Comparison of ENCODE assay signal across 8 cellular contexts in the genomic region with DNA sequence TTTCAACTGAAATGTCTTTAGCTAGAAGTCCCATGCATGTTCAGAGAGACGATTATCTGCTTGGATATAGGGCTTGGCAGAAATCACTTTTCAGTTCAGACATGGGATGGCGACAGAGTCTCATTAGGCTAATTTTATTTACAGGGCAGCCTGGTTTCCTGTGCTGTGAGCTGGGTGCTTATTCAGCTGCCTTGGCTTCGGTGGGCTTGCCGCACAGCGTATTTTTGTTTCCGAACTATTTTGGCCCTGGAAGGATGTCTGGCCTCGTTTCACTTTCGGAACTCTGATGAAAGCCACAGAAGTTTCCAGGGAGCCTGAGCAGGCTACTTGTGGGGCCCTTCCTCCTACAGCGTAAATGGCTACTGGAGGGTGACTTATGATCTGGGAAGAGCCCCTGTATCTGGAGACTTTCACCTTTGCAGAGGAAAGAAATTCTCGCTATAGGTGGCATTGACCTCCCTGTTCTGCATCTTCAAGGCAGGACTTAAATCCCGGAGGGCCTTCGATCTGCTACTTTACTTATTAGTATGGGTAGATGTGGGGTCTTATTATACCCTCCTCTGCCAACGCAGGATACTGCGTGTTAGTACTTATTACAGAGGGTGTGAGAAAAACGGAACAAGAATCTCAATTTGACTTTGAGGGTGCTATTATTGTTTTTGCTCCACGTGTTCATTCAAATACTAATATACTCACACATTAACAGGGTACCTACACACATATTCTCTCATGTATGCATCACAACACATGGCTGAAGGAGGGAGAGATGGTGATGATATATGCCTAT.
A peak's percentile ranks its signal among the peaks of the same experiment; 100 is the strongest.
DNase-seq lines count a peak whose midpoint lies in the region; ATAC-seq, FAIRE-seq and TF ChIP-seq lines count a peak whose summit lies in the region.

No MANE protein-coding gene starts in this region.

- no TSS peak for BruUV-seq in MCF 10A (replicated peaks; lab: Mats Ljungman, UMichigan)

- H3K9ac ChIP-seq in keratinocyte (ENCODE audit: control insufficient read depth, extremely low read depth, insufficient read depth, low read length) = no peak overlapping the region

- TF ChIP-seq CTCF in AG09309 (IDR thresholded peaks at IDR 0.05; ENCODE audit: control insufficient read depth, insufficient read depth, low read depth, low read length, missing control alignments) = peak; percentile 67
- peak; percentile 61 for TF ChIP-seq CTCF in MCF 10A (IDR thresholded peaks at IDR 0.05; ENCODE audit: unreplicated experiment)
- TF ChIP-seq CTCF in keratinocyte (optimal IDR thresholded peaks at IDR 0.05 in 1 of 3, IDR thresholded peaks at IDR 0.05 in 1 of 3, conservative IDR thresholded peaks at IDR 0.05 in 1 of 3; ENCODE audit: extremely low read depth in 1 of 3, insufficient read depth in 2 of 3, low read length in 3 of 3) = peak; percentile 32 to 52 (median 34)

- H3K4me3 Mint-ChIP-seq in MCF 10A (ENCODE audit: unreplicated experiment) = no peak overlapping the region
- H3K4me3 Mint-ChIP-seq in stimulated activated memory B cell treated with anti-CD40 and anti-IgM and Interleukin-4, amounts not matched to agents 10 μg/mL and 1 μg/mL and 100 μg/mL, for 72 hours = peak overlapping the region; percentile 26

- FAIRE-seq in GM18507 (lab: Jason Lieb, UNC) (peak; percentile 85), keratinocyte (lab: Jason Lieb, UNC) (no peak)

- CTCF ChIA-PET in MCF 10A (lab: Yijun Ruan, JAX) = interaction anchor here (0.5 to 2.2 kb wide), 16 partner anchors 12 to 1725 kb away, joined by 3 to 17 read pairs (median 4); a partner anchor contains a TSS

- H3K9me1 ChIP-seq in keratinocyte (ENCODE audit: control insufficient read depth, extremely low read depth, insufficient read depth, low read length) = no peaks in the 10 kb centered on the region

- H2AFZ ChIP-seq in keratinocyte (ENCODE audit: control insufficient read depth, low read length) = no peak overlapping the region

- no peaks in the 10 kb centered on the region for H3K27me3 ChIP-seq in keratinocyte (ENCODE audit: control insufficient read depth, extremely low read depth, insufficient read depth, low read length)

- POLR2A ChIA-PET in MCF 10A (lab: Yijun Ruan, JAX) = interaction anchor here (0.8 to 3.5 kb wide), 5 partner anchors 148 to 847 kb away, joined by 3 to 27 read pairs (median 5); a partner anchor contains a TSS

- no peaks in the 10 kb centered on the region for H3K36me3 ChIP-seq in keratinocyte (ENCODE audit: control insufficient read depth in 2 of 2, extremely low read depth in 1 of 2, insufficient read depth in 2 of 2, low read length in 2 of 2)

- H3K36me3 Mint-ChIP-seq in MCF 10A (ENCODE audit: insufficient read depth, unreplicated experiment) = no peaks in the 10 kb centered on the region
- no peaks in the 10 kb centered on the region for H3K36me3 Mint-ChIP-seq in stimulated activated memory B cell treated with anti-CD40 and anti-IgM and Interleukin-4, amounts not matched to agents 10 μg/mL and 1 μg/mL and 100 μg/mL, for 72 hours

- no peaks in the 10 kb centered on the region for H3K9me3 ChIP-seq in keratinocyte (ENCODE audit: control insufficient read depth, low read depth, low read length)

- H3K9me3 Mint-ChIP-seq in MCF 10A (ENCODE audit: unreplicated experiment) = no peaks in the 10 kb centered on the region
- H3K9me3 Mint-ChIP-seq in stimulated activated memory B cell treated with anti-CD40 and anti-IgM and Interleukin-4, amounts not matched to agents 10 μg/mL and 1 μg/mL and 100 μg/mL, for 72 hours = no peaks in the 10 kb centered on the region

- peaks cover 13% of the 10 kb centered on the region for H3K4me1 Mint-ChIP-seq in MCF 10A (ENCODE audit: insufficient read depth, unreplicated experiment)
- peaks cover 18% of the 10 kb centered on the region for H3K4me1 Mint-ChIP-seq in stimulated activated memory B cell treated with anti-CD40 and anti-IgM and Interleukin-4, amounts not matched to agents 10 μg/mL and 1 μg/mL and 100 μg/mL, for 72 hours

- H3K4me2 ChIP-seq in keratinocyte (ENCODE audit: control insufficient read depth, extremely low read depth, insufficient read depth, low read depth, low read length) = no peak overlapping the region

- H3K4me3 ChIP-seq in AG09309 (ENCODE audit: control insufficient read depth, low read depth, low read length) (peak overlapping the region; percentile 2; the same call in 1 of the 2 replicates), keratinocyte (ENCODE audit: control insufficient read depth in 2 of 3, extremely low read depth in 1 of 3, insufficient read depth in 2 of 3, low read depth in 1 of 3, low read length in 3 of 3) (no peak overlapping the region)

- H4K20me1 ChIP-seq in keratinocyte (ENCODE audit: control insufficient read depth, extremely low read depth, insufficient read depth, low read length) = no peaks in the 10 kb centered on the region

- H3K27ac ChIP-seq in keratinocyte (ENCODE audit: control insufficient read depth, insufficient read depth, low read length) = no peak overlapping the region

- H3K27me3 Mint-ChIP-seq in MCF 10A (ENCODE audit: insufficient read depth, unreplicated experiment) = no peaks in the 10 kb centered on the region
- no peaks in the 10 kb centered on the region for H3K27me3 Mint-ChIP-seq in stimulated activated memory B cell treated with anti-CD40 and anti-IgM and Interleukin-4, amounts not matched to agents 10 μg/mL and 1 μg/mL and 100 μg/mL, for 72 hours

- DNase-seq in AG09309 (ENCODE audit: low read depth) = peak; percentile 25
- peak; percentile 12 for DNase-seq in GM18507 (ENCODE audit: extremely low spot score, insufficient read length, low read depth)
- DNase-seq in NCI-H69 (lab: John Stamatoyannopoulos, UW) = peak; percentile 49
- DNase-seq in MCF 10A (ENCODE audit: unreplicated experiment) = peak; percentile 57
- no peak for DNase-seq in keratinocyte (ENCODE audit: low read depth, low spot score)
- DNase-seq in 8988T = no peak

- dilution Hi-C loops in keratinocyte (cut with MboI; ENCODE audit: extremely low pct_ligation_motif_present, low sequenced_read_pairs) = no loop called here

- H3K27ac Mint-ChIP-seq in MCF 10A (ENCODE audit: low read depth, unreplicated experiment) = no peak overlapping the region
- no peak overlapping the region for H3K27ac Mint-ChIP-seq in stimulated activated memory B cell treated with anti-CD40 and anti-IgM and Interleukin-4, amounts not matched to agents 10 μg/mL and 1 μg/mL and 100 μg/mL, for 72 hours

- no peaks in the 10 kb centered on the region for H3K79me2 ChIP-seq in keratinocyte (ENCODE audit: control insufficient read depth, insufficient read depth, low read length)

- no peaks in the 10 kb centered on the region for H3K4me1 ChIP-seq in keratinocyte (ENCODE audit: control insufficient read depth, extremely low read depth, insufficient read depth, low read length)

- intact Hi-C loops in MCF 10A (cut with micrococcal nuclease) = loop anchor here (1.0 to 5.0 kb wide), 5 partner anchors 363 to 1095 kb away; no protein-coding TSS in a partner anchor

- peak; percentile 89 for ATAC-seq in HG02840 (IDR thresholded peaks at IDR 0.05; ENCODE audit: low FRiP score, unreplicated experiment)
- ATAC-seq in stimulated activated memory B cell treated with anti-CD40 and anti-IgM and Interleukin-4, amounts not matched to agents 10 μg/mL and 1 μg/mL and 100 μg/mL, for 72 hours = peak; percentile 67

Comparison
In these comparisons a context has a peak if more than half of its experiments do, and no peak if none do; other contexts are left out.
1. DNase-seq: peak in AG09309 (single experiment), GM18507 (single experiment), NCI-H69 (single experiment) and MCF 10A (single experiment); none in keratinocyte (single experiment) and 8988T (single experiment).
2. Peak in every context shown above with its lines, with median percentiles within 50 percentile points of each other: CTCF ChIP-seq.